In genomic region chr1:24908591-24909259, GRCh38 we compare ENCODE assay signal across 19 cellular contexts. TPM values are rescaled to one million over a fixed set of nuclear protein-coding genes. Genes with fewer than 3 reads are reported as not detected.
DNase-seq lines count a peak whose midpoint lies in the region; TF ChIP-seq lines count a peak whose summit lies in the region.
"Had no signal": no experiment of that assay in that cellular context is flagged by ENCODE, and none has a peak within 500 bp of the region (broad histone marks: within the 10 kb centered on the region; RNA-seq: fewer than 3 reads in every experiment).

No MANE protein-coding gene starts in this region.

- no peak overlapping the region for H2AFZ ChIP-seq in osteoblast (ENCODE audit: low read length)

- no peak overlapping the region for H3K27ac ChIP-seq in osteoblast (ENCODE audit: low read depth, low read length)
- H3K27ac ChIP-seq: prostate gland had no signal

- no peaks in the 10 kb centered on the region for H3K9me3 ChIP-seq in adipocyte (ENCODE audit: control insufficient read depth, low read length)
- no peaks in the 10 kb centered on the region for H3K9me3 ChIP-seq in osteoblast (ENCODE audit: low read depth, low read length)
- H3K9me3 ChIP-seq: HAP-1, prostate gland had no signal

- peaks cover 48% of the 10 kb centered on the region for H3K4me1 Mint-ChIP-seq in activated CD4-positive, alpha-beta memory T cell treated with anti-CD3 and anti-CD28 coated beads for 36 hours (ENCODE audit: low read depth)
- H3K4me1 Mint-ChIP-seq in activated CD4-positive, alpha-beta memory T cell treated with anti-CD3 and anti-CD28 coated beads, Interleukin-2, amount 10 ng/mL, durations not matched to agents 7 days and 5 days = peaks cover 56% of the 10 kb centered on the region

- POLR2A ChIA-PET in activated CD4-positive, alpha-beta memory T cell treated with anti-CD3 and anti-CD28 coated beads for 36 hours (lab: Charles Lee) = interaction anchor here (0.6 to 7.1 kb wide), 2 partner anchors 18 to 405 kb away, joined by 3 to 69 read pairs; partner anchors contain the start of gene RUNX3
- POLR2A ChIA-PET in activated CD4-positive, alpha-beta memory T cell treated with anti-CD3 and anti-CD28 coated beads, Interleukin-2, amount 10 ng/mL, durations not matched to agents 7 days and 5 days (lab: Charles Lee) = interaction anchor here (1.5 kb wide), 1 partner anchor 11 kb away, joined by 4 read pairs; no protein-coding TSS in a partner anchor

- H3K27me3 Mint-ChIP-seq in activated CD4-positive, alpha-beta memory T cell treated with anti-CD3 and anti-CD28 coated beads for 36 hours = no peaks in the 10 kb centered on the region
- H3K27me3 Mint-ChIP-seq in activated CD4-positive, alpha-beta memory T cell treated with anti-CD3 and anti-CD28 coated beads, Interleukin-2, amount 10 ng/mL, durations not matched to agents 7 days and 5 days = no peaks in the 10 kb centered on the region
- H3K27me3 Mint-ChIP-seq: IgD-negative memory B cell had no signal

- DNase-seq in activated CD4-positive, alpha-beta memory T cell treated with anti-CD3 and anti-CD28 coated beads for 36 hours = peak; percentile 7
- DNase-seq in activated CD4-positive, alpha-beta memory T cell treated with anti-CD3 and anti-CD28 coated beads, Interleukin-2, amount 10 ng/mL, durations not matched to agents 7 days and 5 days = no peak
- DNase-seq in adipocyte (ENCODE audit: low read depth) = no peak
- DNase-seq in osteoblast (ENCODE audit: insufficient read length, low spot score, missing footprints) = peak; percentile 62
- no peak for DNase-seq in SK-N-DZ (ENCODE audit: low spot score)
- no peak for DNase-seq in A172 (ENCODE audit: low spot score)
- no peak for DNase-seq in activated CD4-positive, CD25-positive, alpha-beta regulatory T cell treated with anti-CD3 and anti-CD28 coated beads, Interleukin-2, amount 50 U/mL, for 72 hours
- DNase-seq: cortex of kidney; GF-D8; MM.1S; NCI-H187 treated with DMSO at 0.1 percent for 48 hours; RPMI8226; stimulated activated CD4-positive, alpha-beta T cell treated with anti-CD3 and anti-CD28 coated beads, Interleukin-4, amount 100 ng/mL, for 24 hours had no signal

- no peaks in the 10 kb centered on the region for H4K20me1 ChIP-seq in osteoblast (ENCODE audit: insufficient read depth, low read length)

- H3K4me3 ChIP-seq in adipocyte (ENCODE audit: low read length) (peak overlapping the region; percentile 49), osteoblast (ENCODE audit: insufficient read depth, low read length) (no peak overlapping the region)
- H3K4me3 ChIP-seq: HAP-1, prostate gland had no signal

- H3K36me3 ChIP-seq in adipocyte (ENCODE audit: control insufficient read depth, insufficient read depth, low read length, severe bottlenecking) (no peaks in the 10 kb centered on the region), osteoblast (ENCODE audit: insufficient read depth, low read length) (no peaks in the 10 kb centered on the region)
- H3K36me3 ChIP-seq: prostate gland had no signal

- H3K27ac Mint-ChIP-seq in activated CD4-positive, alpha-beta memory T cell treated with anti-CD3 and anti-CD28 coated beads for 36 hours = peak overlapping the region; percentile 81
- H3K27ac Mint-ChIP-seq in activated CD4-positive, alpha-beta memory T cell treated with anti-CD3 and anti-CD28 coated beads, Interleukin-2, amount 10 ng/mL, durations not matched to agents 7 days and 5 days = no peak overlapping the region
- H3K27ac Mint-ChIP-seq: nephron had no signal

- no peak overlapping the region for H3K4me3 Mint-ChIP-seq in activated CD4-positive, alpha-beta memory T cell treated with anti-CD3 and anti-CD28 coated beads for 36 hours
- no peak overlapping the region for H3K4me3 Mint-ChIP-seq in activated CD4-positive, alpha-beta memory T cell treated with anti-CD3 and anti-CD28 coated beads, Interleukin-2, amount 10 ng/mL, durations not matched to agents 7 days and 5 days
- H3K4me3 Mint-ChIP-seq: nephron had no signal

- no peaks in the 10 kb centered on the region for H3K79me2 ChIP-seq in osteoblast (ENCODE audit: insufficient read depth, low read length)

- no peak overlapping the region for H3K4me2 ChIP-seq in osteoblast (ENCODE audit: insufficient read depth, low read length)

- no peak for TF ChIP-seq CTCF in osteoblast (IDR thresholded peaks at IDR 0.05; ENCODE audit: extremely low read depth, low read depth, low read length)

- H3K9me3 Mint-ChIP-seq in activated CD4-positive, alpha-beta memory T cell treated with anti-CD3 and anti-CD28 coated beads for 36 hours = no peaks in the 10 kb centered on the region
- no peaks in the 10 kb centered on the region for H3K9me3 Mint-ChIP-seq in activated CD4-positive, alpha-beta memory T cell treated with anti-CD3 and anti-CD28 coated beads, Interleukin-2, amount 10 ng/mL, durations not matched to agents 7 days and 5 days
- H3K9me3 Mint-ChIP-seq: IgD-negative memory B cell had no signal

- H3K4me1 ChIP-seq in adipocyte (ENCODE audit: control insufficient read depth, insufficient read depth, low read length) (peaks cover 16% of the 10 kb centered on the region), osteoblast (ENCODE audit: insufficient read depth, low read length) (no peaks in the 10 kb centered on the region)
- H3K4me1 ChIP-seq: HAP-1, prostate gland had no signal

- TF ChIP-seq POLR2A in GM18951 (IDR thresholded peaks at IDR 0.05; ENCODE audit: extremely low read depth, insufficient read depth, insufficient read length) = peak; percentile 20

- CTCF ChIA-PET in activated CD4-positive, alpha-beta memory T cell treated with anti-CD3 and anti-CD28 coated beads for 36 hours (lab: Charles Lee) = interaction anchor here (1.8 kb wide), 1 partner anchor 11 kb away, joined by 6 read pairs; no protein-coding TSS in a partner anchor
- CTCF ChIA-PET in activated CD4-positive, alpha-beta memory T cell treated with anti-CD3 and anti-CD28 coated beads, Interleukin-2, amount 10 ng/mL, durations not matched to agents 7 days and 5 days (lab: Charles Lee) = no interaction called here

- H3K9ac ChIP-seq in adipocyte (ENCODE audit: low read length) = no peak overlapping the region

- H3K36me3 Mint-ChIP-seq in activated CD4-positive, alpha-beta memory T cell treated with anti-CD3 and anti-CD28 coated beads for 36 hours = peaks cover 71% of the 10 kb centered on the region
- peaks cover 82% of the 10 kb centered on the region for H3K36me3 Mint-ChIP-seq in activated CD4-positive, alpha-beta memory T cell treated with anti-CD3 and anti-CD28 coated beads, Interleukin-2, amount 10 ng/mL, durations not matched to agents 7 days and 5 days (ENCODE audit: low read depth)
- H3K36me3 Mint-ChIP-seq: IgD-negative memory B cell had no signal

- intact Hi-C loops in activated CD4-positive, alpha-beta memory T cell treated with anti-CD3 and anti-CD28 coated beads for 36 hours (cut with micrococcal nuclease) = no loop called here

- H3K27me3 ChIP-seq in adipocyte (replicated peaks; ENCODE audit: control insufficient read depth, insufficient read depth, low read length) (peaks cover under 1% of the 10 kb centered on the region), osteoblast (ENCODE audit: insufficient read depth, low read length) (no peaks in the 10 kb centered on the region)

- in situ Hi-C loops in GM18951 (cut with MboI; ENCODE audit: low sequenced_read_pairs, unreplicated experiment) = no loop called here

RNA-seq across cellular contexts. Expression of gene RUNX3, which starts 21.4 kb away (rescaled TPM):
- 100 to 1,000 TPM; 153 to 155 TPM for total RNA-seq in activated CD4-positive, alpha-beta memory T cell treated with anti-CD3 and anti-CD28 coated beads for 36 hours
- total RNA-seq in activated CD4-positive, alpha-beta memory T cell treated with anti-CD3 and anti-CD28 coated beads, Interleukin-2, amount 10 ng/mL, durations not matched to agents 7 days and 5 days = 100 to 1,000 TPM; 177 to 183 TPM
- 1.8 and 3.6 TPM in 2 replicates for total RNA-seq in osteoblast
- polyA plus RNA-seq in SK-N-DZ (2014; cell fraction: cytosol; rRNA removed) = 0.05 TPM in 1 of 2 replicates, not detected in the other
- not detected in 2 replicates for polyA plus RNA-seq in SK-N-DZ (2014; cell fraction: nucleus; rRNA removed)
- not detected in 2 replicates for total RNA-seq in A172 (2014; rRNA removed; shearing (Covaris generic))
- total RNA-seq: NCI-H460 had no signal

Comparison
In these comparisons a context has a peak if more than half of its experiments do, and no peak if none do; other contexts are left out.
1. DNase-seq: peak in activated CD4-positive, alpha-beta memory T cell treated with anti-CD3 and anti-CD28 coated beads for 36 hours (single experiment) and osteoblast (single experiment); none in activated CD4-positive, alpha-beta memory T cell treated with anti-CD3 and anti-CD28 coated beads, Interleukin-2, amount 10 ng/mL, durations not matched to agents 7 days and 5 days (single experiment), adipocyte (single experiment), SK-N-DZ (single experiment), A172 (single experiment) and activated CD4-positive, CD25-positive, alpha-beta regulatory T cell treated with anti-CD3 and anti-CD28 coated beads, Interleukin-2, amount 50 U/mL, for 72 hours (single experiment).
2. RNA of gene RUNX3, which starts 21.4 kb away (total RNA-seq): 177 to 183 TPM in activated CD4-positive, alpha-beta memory T cell treated with anti-CD3 and anti-CD28 coated beads, Interleukin-2, amount 10 ng/mL, durations not matched to agents 7 days and 5 days and 153 to 155 TPM in activated CD4-positive, alpha-beta memory T cell treated with anti-CD3 and anti-CD28 coated beads for 36 hours; 1.8 to 3.6 TPM in osteoblast and not detected in A172; every median in the first group is over 10 times any median in the second.